In the genomic region with DNA sequence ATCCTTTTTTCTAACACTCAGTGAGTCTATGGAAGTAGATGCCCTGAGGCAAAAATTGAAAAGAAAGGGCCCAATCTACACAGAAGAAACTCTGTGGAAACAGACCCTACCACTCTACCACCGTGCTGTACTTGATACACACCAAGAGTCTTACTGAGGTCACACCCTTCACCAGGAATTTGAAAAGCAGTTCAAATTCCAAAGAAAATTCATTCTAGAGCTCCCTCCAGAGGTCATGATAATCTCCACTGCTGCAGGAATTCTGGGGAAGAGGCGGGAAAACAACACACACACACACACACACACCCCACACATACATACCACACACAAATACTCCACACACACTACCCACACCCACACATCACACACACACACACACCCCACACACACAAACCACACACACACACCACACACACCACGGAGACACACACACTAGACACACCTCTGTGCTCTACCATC, we compare ENCODE assay signal across 9 cellular contexts.
DNase-seq lines count a peak whose midpoint lies in the region; ATAC-seq and TF ChIP-seq lines count a peak whose summit lies in the region.
"Had no signal": no experiment of that assay in that cellular context is flagged by ENCODE, and none has a peak within 500 bp of the region (broad histone marks: within the 10 kb centered on the region; RNA-seq: fewer than 3 reads in every experiment).

No MANE protein-coding gene starts in this region.

- H3K36me3 ChIP-seq in HAP-1 (replicated peaks) (no peaks in the 10 kb centered on the region), heart left ventricle (no peaks in the 10 kb centered on the region), smooth muscle cell (ENCODE audit: low read depth) (no peaks in the 10 kb centered on the region), Karpas-422 (ENCODE audit: insufficient read depth, low read length) (no peaks in the 10 kb centered on the region)

- peak in 3 of 4 donors; percentile 28 to 56 (median 51) for ATAC-seq in heart left ventricle

- no peaks in the 10 kb centered on the region for H3K79me2 ChIP-seq in smooth muscle cell (ENCODE audit: low read depth)
- H3K79me2 ChIP-seq in Karpas-422 (ENCODE audit: low read length), result no peaks in the 10 kb centered on the region

- H3K9me2 ChIP-seq in Karpas-422 (replicated peaks; ENCODE audit: insufficient read depth, low read length), result no peaks in the 10 kb centered on the region

- H2AFZ ChIP-seq in smooth muscle cell (ENCODE audit: low read depth), result peak overlapping the region; percentile 45
- no peak overlapping the region for H2AFZ ChIP-seq in Karpas-422 (ENCODE audit: low read length)

- H3K27ac Mint-ChIP-seq in activated naive CD8-positive, alpha-beta T cell treated with anti-CD3 and anti-CD28 coated beads for 36 hours, result no peak overlapping the region
- H3K27ac Mint-ChIP-seq: memory B cell had no signal

- TF ChIP-seq POLR2A in heart left ventricle (IDR thresholded peaks at IDR 0.05), result no peak

- H3K4me3 Mint-ChIP-seq in activated naive CD8-positive, alpha-beta T cell treated with anti-CD3 and anti-CD28 coated beads for 36 hours, result no peak overlapping the region
- H3K4me3 Mint-ChIP-seq: memory B cell had no signal

- H3K27me3 ChIP-seq in HAP-1 (ENCODE audit: low read depth), result no peaks in the 10 kb centered on the region
- no peaks in the 10 kb centered on the region for H3K27me3 ChIP-seq in heart left ventricle
- no peaks in the 10 kb centered on the region for H3K27me3 ChIP-seq in smooth muscle cell (ENCODE audit: low read depth)
- no peaks in the 10 kb centered on the region for H3K27me3 ChIP-seq in Karpas-422 (ENCODE audit: low read length)

- H4K20me1 ChIP-seq in smooth muscle cell (ENCODE audit: low read depth) (no peaks in the 10 kb centered on the region), Karpas-422 (ENCODE audit: insufficient read depth, low read depth, low read length) (no peaks in the 10 kb centered on the region)

- no peaks in the 10 kb centered on the region for H3K36me3 Mint-ChIP-seq in activated naive CD8-positive, alpha-beta T cell treated with anti-CD3 and anti-CD28 coated beads for 36 hours
- H3K36me3 Mint-ChIP-seq: memory B cell had no signal

- no peaks in the 10 kb centered on the region for H3K27me3 Mint-ChIP-seq in activated naive CD8-positive, alpha-beta T cell treated with anti-CD3 and anti-CD28 coated beads for 36 hours
- H3K27me3 Mint-ChIP-seq: memory B cell had no signal

- DNase-seq in HAP-1 (ENCODE audit: low spot score in 2 of 2) (peak; percentile 66 to 81), heart left ventricle (no peak), smooth muscle cell (lab: John Stamatoyannopoulos, UW; ENCODE audit: unreplicated experiment) (no peak), HUDEP-2 (lab: John Stamatoyannopoulos, UW; ENCODE audit: unreplicated experiment in 76 of 76) (no peak), SKM-1 (lab: John Stamatoyannopoulos, UW; ENCODE audit: unreplicated experiment) (no peak), Karpas-422 (no peak)
- DNase-seq in activated naive CD8-positive, alpha-beta T cell treated with anti-CD3 and anti-CD28 coated beads for 36 hours, result no peak

- H3K9me3 ChIP-seq in HAP-1 (0 out of 2 replicates have a peak, but pooled peaks cover 3% of the 10 kb centered on the region), heart left ventricle (no peaks in the 10 kb centered on the region), smooth muscle cell (replicated peaks; ENCODE audit: low read depth) (no peaks in the 10 kb centered on the region), Karpas-422 (ENCODE audit: low read length) (0 out of 2 replicates have a peak, but pooled peaks cover 3% of the 10 kb centered on the region)

- intact Hi-C loops in heart left ventricle (cut with DNase I), result loop anchor here in 1 of 10 donors (10.0 kb wide), 1 partner anchor 1311 kb away; a partner anchor contains a TSS

- no peak overlapping the region for H3K27ac ChIP-seq in VCaP
- H3K27ac ChIP-seq in heart left ventricle, result no peak overlapping the region
- no peak overlapping the region for H3K27ac ChIP-seq in smooth muscle cell (ENCODE audit: low read depth)
- H3K27ac ChIP-seq in Karpas-422 (ENCODE audit: low read length), result no peak overlapping the region

- no peaks in the 10 kb centered on the region for H3K4me1 Mint-ChIP-seq in activated naive CD8-positive, alpha-beta T cell treated with anti-CD3 and anti-CD28 coated beads for 36 hours
- H3K4me1 Mint-ChIP-seq: memory B cell had no signal

- 58 to 75% (median 60%) methylated on average over 3 of the region's 3 CpGs for WGBS in heart left ventricle, 4 donors
- 47% methylated on average over 2 of the region's 3 CpGs for WGBS in smooth muscle cell (ENCODE audit: low lambda C conversion rate)

- in situ Hi-C loops in HAP-1 (cut with MboI; ENCODE audit: low sequenced_read_pairs), result no loop called here

- no peaks in the 10 kb centered on the region for H3K9me3 Mint-ChIP-seq in activated naive CD8-positive, alpha-beta T cell treated with anti-CD3 and anti-CD28 coated beads for 36 hours

- H3K9ac ChIP-seq in smooth muscle cell (ENCODE audit: low read depth) (no peak overlapping the region), Karpas-422 (ENCODE audit: low read length) (no peak overlapping the region)

- H3K4me3 ChIP-seq in HAP-1, result no peak overlapping the region
- H3K4me3 ChIP-seq in heart left ventricle, result no peak overlapping the region
- H3K4me3 ChIP-seq in smooth muscle cell, result no peak overlapping the region
- H3K4me3 ChIP-seq in Karpas-422 (ENCODE audit: low read length), result no peak overlapping the region

- no peaks in the 10 kb centered on the region for H3F3A ChIP-seq in smooth muscle cell (ENCODE audit: low read depth)

- peak; percentile 62 for TF ChIP-seq CTCF in VCaP (conservative IDR thresholded peaks at IDR 0.05)
- peak in 11 of 12 donors; percentile 6 to 49 (median 36) for TF ChIP-seq CTCF in heart left ventricle (IDR thresholded peaks at IDR 0.05)
- TF ChIP-seq CTCF in smooth muscle cell (IDR thresholded peaks at IDR 0.05; ENCODE audit: borderline replicate concordance, insufficient read depth, poor library complexity, severe bottlenecking), result peak; percentile 33

- H3K4me1 ChIP-seq in HAP-1 (peaks cover 13% of the 10 kb centered on the region), heart left ventricle (peaks cover 0 to 8% (median 0%) of the 10 kb centered on the region in 12 donors), smooth muscle cell (ENCODE audit: low read depth) (no peaks in the 10 kb centered on the region), Karpas-422 (ENCODE audit: low read length) (no peaks in the 10 kb centered on the region)

- H3K4me2 ChIP-seq in smooth muscle cell (no peak overlapping the region), Karpas-422 (ENCODE audit: low read depth, low read length, poor library complexity, severe bottlenecking) (no peak overlapping the region)

Comparison
In these comparisons a context has a peak if more than half of its experiments do, and no peak if none do; other contexts are left out.
1. DNase-seq: peak in HAP-1 (2 of 2); none in heart left ventricle (0 of 5), smooth muscle cell (single experiment), HUDEP-2 (0 of 76), SKM-1 (single experiment), Karpas-422 (single experiment) and activated naive CD8-positive, alpha-beta T cell treated with anti-CD3 and anti-CD28 coated beads for 36 hours (single experiment).
2. Peak in every context shown above with its lines, with median percentiles within 50 percentile points of each other: CTCF ChIP-seq.